17 cellular contexts compared by ENCODE assay signal in genomic region chr17:57619061-57619937, GRCh38.
A peak's percentile ranks its signal among the peaks of the same experiment; 100 is the strongest.
DNase-seq lines count a peak whose midpoint lies in the region; ATAC-seq, FAIRE-seq and TF ChIP-seq lines count a peak whose summit lies in the region.
"Had no signal": no experiment of that assay in that cellular context is flagged by ENCODE, and none has a peak within 500 bp of the region (broad histone marks: within the 10 kb centered on the region; RNA-seq: fewer than 3 reads in every experiment).

No MANE protein-coding gene starts in this region.

- no peaks in the 10 kb centered on the region for H3K9me2 ChIP-seq in SK-N-SH

- H3K9ac ChIP-seq in HepG2 (ENCODE audit: insufficient read depth, low read depth, low read length) (no peak overlapping the region), SK-N-SH (peak overlapping the region; percentile 54)
- H3K9ac ChIP-seq: BLaER1 treated with 17β-estradiol and CSF1 and Interleukin-3, amounts not matched to agents 10 nM and 100 nM had no signal

- TF ChIP-seq EP300 in HepG2 (IDR thresholded peaks at IDR 0.05; ENCODE audit: low read depth in 2 of 2, low read length in 2 of 2) (no peak), HepG2 (CRISPR knock-in tag; IDR thresholded peaks at IDR 0.05; ENCODE audit: borderline replicate concordance) (no peak), SK-N-SH (IDR thresholded peaks at IDR 0.05; ENCODE audit: borderline replicate concordance in 1 of 2, low read depth in 1 of 2, low read length in 1 of 2) (peak; percentile 40 to 78; a peak in 2 of 4 replicates)

- intact Hi-C loops in HepG2 (cut with micrococcal nuclease; ENCODE audit: unreplicated experiment) = no loop called here
- intact Hi-C loops in right lobe of liver (cut with DNase I) = no loop called here
- intact Hi-C loops in testis (cut with DNase I; ENCODE audit: low total_unique reads) = no loop called here

- POLR2A ChIA-PET in HepG2 (lab: Yijun Ruan, JAX) (no interaction called here), SK-N-SH (lab: Yijun Ruan, JAX) (interaction anchor here (0.7 to 1.4 kb wide), 7 partner anchors 14 to 218 kb away, joined by 3 to 7 read pairs (median 4); no protein-coding TSS in a partner anchor)

- no TSS peak for BruUV-seq in HepG2 (replicated peaks; lab: Mats Ljungman, UMichigan)

- FAIRE-seq in HepG2 (lab: Jason Lieb, UNC) = no peak
- FAIRE-seq in GM12892 (lab: Jason Lieb, UNC) = no peak
- FAIRE-seq: bronchial epithelial cell, pancreas, TTC549 had no signal

- H4K20me1 ChIP-seq in HepG2 (ENCODE audit: insufficient read depth, low read length) (no peaks in the 10 kb centered on the region), SK-N-SH (ENCODE audit: insufficient read depth) (no peaks in the 10 kb centered on the region)

- no peak for TF ChIP-seq POLR2A in HepG2 (IDR thresholded peaks at IDR 0.05; ENCODE audit: insufficient read depth in 1 of 2, low read depth in 2 of 2, low read length in 2 of 2)
- no peak for TF ChIP-seq POLR2A in right lobe of liver (IDR thresholded peaks at IDR 0.05)
- no peak for TF ChIP-seq POLR2A in GM12892 (IDR thresholded peaks at IDR 0.05; ENCODE audit: low read depth, low read length)
- TF ChIP-seq POLR2A in testis (IDR thresholded peaks at IDR 0.05) = no peak

- CTCF ChIA-PET in HepG2 (lab: Yijun Ruan, JAX; ENCODE audit: low intra/inter-chr PET ratio, low total read pairs) = no interaction called here
- CTCF ChIA-PET in SK-N-SH (lab: Yijun Ruan, JAX) = interaction anchor here (0.7 to 11.2 kb wide), 9 partner anchors 10 to 164 kb away, joined by 3 to 100 read pairs (median 4); no protein-coding TSS in a partner anchor

- peaks cover 33 to 64% of the 10 kb centered on the region in 2 experiments for H3K36me3 ChIP-seq in HepG2 (replicated peaks in 1 of 2; ENCODE audit: control insufficient read depth in 1 of 2, insufficient read depth in 2 of 2, low read length in 2 of 2)
- H3K36me3 ChIP-seq in right lobe of liver = no peaks in the 10 kb centered on the region
- H3K36me3 ChIP-seq in SK-N-SH (replicated peaks in 1 of 2; ENCODE audit: control insufficient read depth in 1 of 2, insufficient read depth in 2 of 2, low read length in 1 of 2) = peaks cover 12 to 16% of the 10 kb centered on the region in 2 experiments
- no peaks in the 10 kb centered on the region for H3K36me3 ChIP-seq in testis (ENCODE audit: low read depth, missing control alignments)
- H3K36me3 ChIP-seq: pancreas had no signal

- H3K4me3 ChIP-seq in HepG2 (replicated peaks in 1 of 3; ENCODE audit: insufficient read depth in 1 of 3, low read depth in 2 of 3, low read length in 3 of 3) (no peak overlapping the region), right lobe of liver (no peak overlapping the region), SK-N-SH (ENCODE audit: low read depth in 2 of 2, low read length in 1 of 2) (peak overlapping the region in 1 of 2 experiments; percentile 7; a peak in 1 of 4 replicates), fibroblast of mammary gland (ENCODE audit: control insufficient read depth, low read depth, low read length) (no peak overlapping the region), testis (no peak overlapping the region)
- H3K4me3 ChIP-seq: BLaER1 treated with 17β-estradiol and CSF1 and Interleukin-3, amounts not matched to agents 10 nM and 100 nM; esophagus muscularis mucosa; pancreas had no signal

- TF ChIP-seq CTCF in HepG2 (CRISPR knock-in tag; IDR thresholded peaks at IDR 0.05) (no peak), right lobe of liver (IDR thresholded peaks at IDR 0.05) (no peak), SK-N-SH (IDR thresholded peaks at IDR 0.05) (no peak), fibroblast of mammary gland (conservative IDR thresholded peaks at IDR 0.05; ENCODE audit: control insufficient read depth, insufficient read depth, low read depth, low read length) (no peak), testis (IDR thresholded peaks at IDR 0.05) (no peak)

- WGBS in HepG2 (ENCODE audit: low lambda C conversion rate) = 95% methylated on average over 18 of the region's 19 CpGs
- WGBS in right lobe of liver (ENCODE audit: insufficient coverage, low coverage, low lambda C conversion rate, missing lambda C conversion rate) = 90% methylated on average over 6 of the region's 19 CpGs
- WGBS in SK-N-SH (ENCODE audit: low lambda C conversion rate) = 74% methylated on average over 13 of the region's 19 CpGs
- WGBS in testis, 2 donors = 86 to 91% methylated on average over 15 to 19 of the region's 19 CpGs

- H3K79me2 ChIP-seq in HepG2 (ENCODE audit: insufficient read depth, low read length) = no peaks in the 10 kb centered on the region
- no peaks in the 10 kb centered on the region for H3K79me2 ChIP-seq in SK-N-SH (ENCODE audit: insufficient read depth)

- H2AFZ ChIP-seq in HepG2 (ENCODE audit: low read length) = no peak overlapping the region
- no peak overlapping the region for H2AFZ ChIP-seq in SK-N-SH (ENCODE audit: low read depth)

- TF ChIP-seq RAD21 in HepG2 (CRISPR knock-in tag; IDR thresholded peaks at IDR 0.05) (no peak), SK-N-SH (IDR thresholded peaks at IDR 0.05; ENCODE audit: low read length) (no peak; the same call in 1 of the 2 replicates)

- in situ Hi-C loops in HepG2 (cut with HindIII; ENCODE audit: extremely low pct_ligation_motif_present, low pct_unique_long_range_greater_than_20kb) = no loop called here

- H3K4me2 ChIP-seq in HepG2 (ENCODE audit: low read depth, low read length) = no peak overlapping the region
- H3K4me2 ChIP-seq in SK-N-SH = peak overlapping the region; percentile 67
- H3K4me2 ChIP-seq: BLaER1 treated with 17β-estradiol and CSF1 and Interleukin-3, amounts not matched to agents 10 nM and 100 nM had no signal

- H3K4me1 ChIP-seq in HepG2 (ENCODE audit: insufficient read depth, low read length) (no peaks in the 10 kb centered on the region), right lobe of liver (no peaks in the 10 kb centered on the region), SK-N-SH (ENCODE audit: control insufficient read depth in 1 of 2, insufficient read depth in 2 of 2, low read depth in 1 of 2, low read length in 1 of 2) (peaks cover 49 to 60% of the 10 kb centered on the region in 2 experiments), testis (no peaks in the 10 kb centered on the region)
- H3K4me1 ChIP-seq: pancreas had no signal

- H3F3A ChIP-seq in SK-N-SH (replicated peaks; ENCODE audit: insufficient read depth) = peaks cover 38% of the 10 kb centered on the region

- no peak overlapping the region for H3K27ac ChIP-seq in HepG2 (ENCODE audit: extremely low read length, insufficient read depth, low read length)
- H3K27ac ChIP-seq in right lobe of liver = no peak overlapping the region
- H3K27ac ChIP-seq in SK-N-SH (ENCODE audit: low read depth in 2 of 2, low read length in 1 of 2) = peak overlapping the region; percentile 87 to 100
- H3K27ac ChIP-seq in testis = no peak overlapping the region
- H3K27ac ChIP-seq: esophagus muscularis mucosa, pancreas had no signal

- DNase-seq in HepG2 (ENCODE audit: low spot score) (no peak), right lobe of liver (no peak), SK-N-SH (peak; percentile 55), fibroblast of mammary gland (ENCODE audit: low read depth) (peak; percentile 21), GM12892 (ENCODE audit: insufficient read length) (no peak), testis (no peak)
- DNase-seq in central memory CD4-positive, alpha-beta T cell = no peak
- DNase-seq: H7, NCI-H1694, NCI-H510A treated with DMSO at 0.1 percent for 48 hours, RPMI8226 had no signal

- ATAC-seq in HepG2 (peak; percentile 22; the same call in 1 of the 3 replicates), right lobe of liver (no peak), GM21526 (IDR thresholded peaks at IDR 0.05; ENCODE audit: low FRiP score, unreplicated experiment) (no peak)
- ATAC-seq: pancreas had no signal

- H3K27me3 ChIP-seq in HepG2 (ENCODE audit: control insufficient read depth in 1 of 2, insufficient read depth in 2 of 2, low read length in 2 of 2) (no peaks in the 10 kb centered on the region), right lobe of liver (no peaks in the 10 kb centered on the region), SK-N-SH (ENCODE audit: insufficient read depth) (no peaks in the 10 kb centered on the region), testis (no peaks in the 10 kb centered on the region)
- H3K27me3 ChIP-seq: BLaER1 treated with 17β-estradiol and CSF1 and Interleukin-3, amounts not matched to agents 10 nM and 100 nM; esophagus muscularis mucosa; pancreas had no signal

- H3K9me3 ChIP-seq in HepG2 (ENCODE audit: low read length) (no peaks in the 10 kb centered on the region), right lobe of liver (no peaks in the 10 kb centered on the region), SK-N-SH (no peaks in the 10 kb centered on the region), testis (no peaks in the 10 kb centered on the region)
- H3K9me3 ChIP-seq: esophagus muscularis mucosa, pancreas had no signal

TF ChIP-seq in HepG2, 621 proteins besides CTCF, POLR2A, EP300 and RAD21 (continues in another document):
- no peak for TF ChIP-seq ZNF264 (CRISPR knock-in tag; IDR thresholded peaks at IDR 0.05)

TF ChIP-seq in SK-N-SH, 30 proteins besides CTCF, POLR2A, EP300 and RAD21 (continues in another document):
- TF ChIP-seq JUND (IDR thresholded peaks at IDR 0.05) = peak; percentile 85
- peak; percentile 81 for TF ChIP-seq CHD2 (IDR thresholded peaks at IDR 0.05; ENCODE audit: low read length, partially characterized antibody)
- peak; percentile 87 for TF ChIP-seq GATA2 (CRISPR knock-in tag; IDR thresholded peaks at IDR 0.05)
- TF ChIP-seq YY1 (IDR thresholded peaks at IDR 0.05; ENCODE audit: low read depth) = no peak
- 0 out of 2 replicates have a peak, but pooled peaks have one; percentile 14 for TF ChIP-seq SMC3 (IDR thresholded peaks at IDR 0.05; ENCODE audit: low read depth, low read length)
- TF ChIP-seq POLR2AphosphoS5 (IDR thresholded peaks at IDR 0.05; ENCODE audit: low read depth, low read length) = peak; percentile 57; the same call in 1 of the 2 replicates
- peak; percentile 56; the same call in 1 of the 2 replicates for TF ChIP-seq RCOR1 (IDR thresholded peaks at IDR 0.05; ENCODE audit: low read length)
- no peak for TF ChIP-seq MEF2A (IDR thresholded peaks at IDR 0.05; ENCODE audit: borderline replicate concordance, low read depth)

Comparison
In these comparisons a context has a peak if more than half of its experiments do, and no peak if none do; other contexts are left out.
1. DNase-seq: peak in SK-N-SH (single experiment) and fibroblast of mammary gland (single experiment); none in HepG2 (single experiment), right lobe of liver (0 of 3), GM12892 (single experiment), testis (single experiment) and central memory CD4-positive, alpha-beta T cell (single experiment).
2. H3K27ac ChIP-seq: peak in SK-N-SH (2 of 2); none in HepG2 (single experiment), right lobe of liver (0 of 3) and testis (0 of 2).
3. Of the 25 proteins assayed by ChIP-seq in both HepG2 and SK-N-SH: peak only in HepG2: none; only in SK-N-SH: CHD2, EP300, FOSL2, FOXJ3, JUND, MAX and 9 more; in both: none; in neither: 10.